Comparison of ENCODE assay signal across 1 cellular context in the genomic region with DNA sequence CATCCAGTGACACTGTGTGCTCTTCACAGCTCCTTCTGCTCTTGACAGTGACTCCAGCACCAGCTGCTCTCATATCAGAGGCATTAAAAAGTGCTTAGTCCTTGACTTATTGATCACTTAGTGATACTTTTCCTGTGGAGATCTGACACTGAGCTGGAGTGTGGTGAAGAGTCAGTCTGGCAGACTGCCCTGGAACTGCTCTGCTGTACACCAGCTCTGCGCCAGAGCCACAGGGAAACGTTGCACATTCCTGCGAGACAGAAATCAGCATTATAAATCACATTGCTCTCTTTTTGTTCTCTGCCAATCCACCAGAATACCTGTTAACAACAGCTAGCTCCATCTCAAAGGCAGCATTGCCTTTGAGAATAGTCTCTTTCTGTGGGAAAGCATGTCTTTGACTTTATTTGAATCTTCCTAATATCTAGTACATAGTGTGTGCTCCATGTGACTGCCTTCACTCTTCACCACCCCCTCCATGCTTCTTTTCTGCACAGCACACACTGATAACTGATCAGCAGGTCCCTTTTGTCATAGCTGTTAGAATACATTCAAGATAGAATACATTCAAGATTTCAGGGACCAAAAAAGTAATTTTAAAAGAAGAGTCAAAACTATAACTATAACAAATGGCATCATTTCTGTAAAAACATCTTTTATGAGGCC.
TF ChIP-seq lines count a peak whose summit lies in the region.

No MANE protein-coding gene starts in this region.

TF ChIP-seq in HepG2, 621 proteins besides CTCF, POLR2A, EP300 and RAD21 (continued from another document):
- TF ChIP-seq, protein P1, sequence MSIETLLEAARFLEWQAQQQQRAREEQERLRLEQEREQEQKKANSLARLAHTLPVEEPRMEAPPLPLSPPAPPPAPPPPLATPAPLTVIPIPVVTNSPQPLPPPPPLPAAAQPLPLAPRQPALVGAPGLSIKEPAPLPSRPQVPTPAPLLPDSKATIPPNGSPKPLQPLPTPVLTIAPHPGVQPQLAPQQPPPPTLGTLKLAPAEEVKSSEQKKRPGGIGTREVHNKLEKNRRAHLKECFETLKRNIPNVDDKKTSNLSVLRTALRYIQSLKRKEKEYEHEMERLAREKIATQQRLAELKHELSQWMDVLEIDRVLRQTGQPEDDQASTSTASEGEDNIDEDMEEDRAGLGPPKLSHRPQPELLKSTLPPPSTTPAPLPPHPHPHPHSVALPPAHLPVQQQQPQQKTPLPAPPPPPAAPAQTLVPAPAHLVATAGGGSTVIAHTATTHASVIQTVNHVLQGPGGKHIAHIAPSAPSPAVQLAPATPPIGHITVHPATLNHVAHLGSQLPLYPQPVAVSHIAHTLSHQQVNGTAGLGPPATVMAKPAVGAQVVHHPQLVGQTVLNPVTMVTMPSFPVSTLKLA (IDR thresholded peaks at IDR 0.05), result no peak
- TF ChIP-seq ZNF678 (CRISPR knock-in tag; IDR thresholded peaks at IDR 0.05) (no peak), KLF12 (CRISPR knock-in tag; IDR thresholded peaks at IDR 0.05; ENCODE audit: borderline replicate concordance) (no peak), ATRX (CRISPR knock-in tag; IDR thresholded peaks at IDR 0.05; ENCODE audit: borderline replicate concordance) (no peak), ZNF496 (CRISPR knock-in tag; IDR thresholded peaks at IDR 0.05; ENCODE audit: insufficient replicate concordance) (no peak), SIN3A (IDR thresholded peaks at IDR 0.05; ENCODE audit: borderline replicate concordance, low read depth, low read length) (no peak), ZSCAN25 (CRISPR knock-in tag; IDR thresholded peaks at IDR 0.05) (no peak), RAD51 (IDR thresholded peaks at IDR 0.05; ENCODE audit: borderline replicate concordance) (no peak)
- TF ChIP-seq, protein P2, sequence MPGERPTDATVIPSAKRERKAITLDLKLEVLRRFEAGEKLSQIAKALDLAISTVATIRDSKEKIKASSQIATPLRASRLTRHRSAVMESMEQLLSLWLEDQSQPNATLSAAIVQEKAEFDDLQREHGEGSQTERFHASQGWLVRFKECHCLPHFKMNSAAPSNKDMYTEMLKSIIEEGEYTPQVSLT (CRISPR knock-in tag; IDR thresholded peaks at IDR 0.05; ENCODE audit: borderline replicate concordance, low read depth), result no peak
- TF ChIP-seq, protein P3, sequence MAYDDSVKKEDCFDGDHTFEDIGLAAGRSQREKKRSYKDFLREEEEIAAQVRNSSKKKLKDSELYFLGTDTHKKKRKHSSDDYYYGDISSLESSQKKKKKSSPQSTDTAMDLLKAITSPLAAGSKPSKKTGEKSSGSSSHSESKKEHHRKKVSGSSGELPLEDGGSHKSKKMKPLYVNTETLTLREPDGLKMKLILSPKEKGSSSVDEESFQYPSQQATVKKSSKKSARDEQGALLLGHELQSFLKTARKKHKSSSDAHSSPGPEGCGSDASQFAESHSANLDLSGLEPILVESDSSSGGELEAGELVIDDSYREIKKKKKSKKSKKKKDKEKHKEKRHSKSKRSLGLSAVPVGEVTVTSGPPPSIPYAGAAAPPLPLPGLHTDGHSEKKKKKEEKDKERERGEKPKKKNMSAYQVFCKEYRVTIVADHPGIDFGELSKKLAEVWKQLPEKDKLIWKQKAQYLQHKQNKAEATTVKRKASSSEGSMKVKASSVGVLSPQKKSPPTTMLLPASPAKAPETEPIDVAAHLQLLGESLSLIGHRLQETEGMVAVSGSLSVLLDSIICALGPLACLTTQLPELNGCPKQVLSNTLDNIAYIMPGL (CRISPR knock-in tag; IDR thresholded peaks at IDR 0.05; ENCODE audit: borderline replicate concordance in 1 of 2, low read depth in 1 of 2), result no peak
- TF ChIP-seq, protein P4, sequence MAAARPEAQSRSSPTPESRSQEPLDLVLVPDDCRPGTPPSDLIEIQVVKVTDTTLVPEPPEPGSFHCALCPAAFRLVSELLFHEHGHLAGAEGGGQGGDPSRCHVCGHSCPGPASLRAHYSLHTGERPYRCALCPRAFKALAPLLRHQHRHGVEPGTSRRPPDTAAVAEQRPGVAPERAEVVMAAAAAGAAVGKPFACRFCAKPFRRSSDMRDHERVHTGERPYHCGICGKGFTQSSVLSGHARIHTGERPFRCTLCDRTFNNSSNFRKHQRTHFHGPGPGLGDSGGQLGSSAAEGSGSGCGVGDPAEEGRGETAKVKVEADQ (CRISPR knock-in tag; IDR thresholded peaks at IDR 0.05; ENCODE audit: borderline replicate concordance), result no peak
- TF ChIP-seq, protein P5, sequence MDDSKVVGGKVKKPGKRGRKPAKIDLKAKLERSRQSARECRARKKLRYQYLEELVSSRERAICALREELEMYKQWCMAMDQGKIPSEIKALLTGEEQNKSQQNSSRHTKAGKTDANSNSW (CRISPR knock-in tag; IDR thresholded peaks at IDR 0.05; ENCODE audit: borderline replicate concordance), result no peak
- TF ChIP-seq, protein P6, sequence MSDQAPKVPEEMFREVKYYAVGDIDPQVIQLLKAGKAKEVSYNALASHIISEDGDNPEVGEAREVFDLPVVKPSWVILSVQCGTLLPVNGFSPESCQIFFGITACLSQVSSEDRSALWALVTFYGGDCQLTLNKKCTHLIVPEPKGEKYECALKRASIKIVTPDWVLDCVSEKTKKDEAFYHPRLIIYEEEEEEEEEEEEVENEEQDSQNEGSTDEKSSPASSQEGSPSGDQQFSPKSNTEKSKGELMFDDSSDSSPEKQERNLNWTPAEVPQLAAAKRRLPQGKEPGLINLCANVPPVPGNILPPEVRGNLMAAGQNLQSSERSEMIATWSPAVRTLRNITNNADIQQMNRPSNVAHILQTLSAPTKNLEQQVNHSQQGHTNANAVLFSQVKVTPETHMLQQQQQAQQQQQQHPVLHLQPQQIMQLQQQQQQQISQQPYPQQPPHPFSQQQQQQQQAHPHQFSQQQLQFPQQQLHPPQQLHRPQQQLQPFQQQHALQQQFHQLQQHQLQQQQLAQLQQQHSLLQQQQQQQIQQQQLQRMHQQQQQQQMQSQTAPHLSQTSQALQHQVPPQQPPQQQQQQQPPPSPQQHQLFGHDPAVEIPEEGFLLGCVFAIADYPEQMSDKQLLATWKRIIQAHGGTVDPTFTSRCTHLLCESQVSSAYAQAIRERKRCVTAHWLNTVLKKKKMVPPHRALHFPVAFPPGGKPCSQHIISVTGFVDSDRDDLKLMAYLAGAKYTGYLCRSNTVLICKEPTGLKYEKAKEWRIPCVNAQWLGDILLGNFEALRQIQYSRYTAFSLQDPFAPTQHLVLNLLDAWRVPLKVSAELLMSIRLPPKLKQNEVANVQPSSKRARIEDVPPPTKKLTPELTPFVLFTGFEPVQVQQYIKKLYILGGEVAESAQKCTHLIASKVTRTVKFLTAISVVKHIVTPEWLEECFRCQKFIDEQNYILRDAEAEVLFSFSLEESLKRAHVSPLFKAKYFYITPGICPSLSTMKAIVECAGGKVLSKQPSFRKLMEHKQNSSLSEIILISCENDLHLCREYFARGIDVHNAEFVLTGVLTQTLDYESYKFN (CRISPR knock-in tag; conservative IDR thresholded peaks at IDR 0.05), result no peak
